ENCODE assay signal across 8 cellular contexts in genomic region chr2:28390857-28391563, GRCh38. TPM values are rescaled to one million over a fixed set of nuclear protein-coding genes. Genes with fewer than 3 reads are reported as not detected.
DNase-seq lines count a peak whose midpoint lies in the region; ATAC-seq, FAIRE-seq and TF ChIP-seq lines count a peak whose summit lies in the region.

No MANE protein-coding gene starts in this region.

- H3K27ac ChIP-seq in epithelial cell of prostate (peak overlapping the region; percentile 99), upper lobe of right lung (peak overlapping the region; percentile 99)

- TF ChIP-seq POLR2A in GM19193 (IDR thresholded peaks at IDR 0.05; ENCODE audit: extremely low read depth, insufficient read depth, insufficient read length), result peak; percentile 31

- H3K27ac Mint-ChIP-seq in CD14-positive monocyte, result peak overlapping the region in 6 of 7 donors; percentile 94 to 99 (median 98)

- no peaks in the 10 kb centered on the region for H3K9me3 ChIP-seq in mononuclear cell (ENCODE audit: low read depth, low read length)
- no peaks in the 10 kb centered on the region for H3K9me3 ChIP-seq in upper lobe of right lung

- TF ChIP-seq CTCF in CD14-positive monocyte (IDR thresholded peaks at IDR 0.05) (no peak), upper lobe of right lung (IDR thresholded peaks at IDR 0.05) (no peak)

- H3K27me3 ChIP-seq in mononuclear cell (ENCODE audit: insufficient read depth, low read length) (no peaks in the 10 kb centered on the region), upper lobe of right lung (no peaks in the 10 kb centered on the region)

- H3K4me1 ChIP-seq in mononuclear cell (ENCODE audit: insufficient read depth, low read length) (peaks cover 22% of the 10 kb centered on the region), upper lobe of right lung (no peaks in the 10 kb centered on the region)

- H3K27me3 Mint-ChIP-seq in CD14-positive monocyte (ENCODE audit: low read depth in 3 of 3), result peaks cover 1 to 5% (median 3%) of the 10 kb centered on the region in 3 donors

- H3K9me3 Mint-ChIP-seq in CD14-positive monocyte, result peaks cover 0 to 16% (median 0%) of the 10 kb centered on the region in 7 donors

- peak overlapping the region; percentile 95 for H3K4me3 ChIP-seq in mononuclear cell (ENCODE audit: low read length)
- peak overlapping the region; percentile 95 for H3K4me3 ChIP-seq in upper lobe of right lung

- intact Hi-C loops in CD14-positive monocyte (cut with micrococcal nuclease), result loop anchor here (2.0 to 10.0 kb wide), 6 partner anchors 30 to 684 kb away; partner anchors contain the start of genes BABAM2 (in 2 of the 2) and RBKS (in 2 of the 2)
- intact Hi-C loops in upper lobe of right lung (cut with DNase I), result no loop called here

- H3K4me1 Mint-ChIP-seq in CD14-positive monocyte, result peaks cover 17% of the 10 kb centered on the region

- no peak for FAIRE-seq in RCC 7860 (lab: Jason Lieb, UNC)

- H3K4me3 Mint-ChIP-seq in CD14-positive monocyte, result peak overlapping the region; percentile 90 to 92

- peak; percentile 6 for ATAC-seq in upper lobe of right lung

- H3K36me3 Mint-ChIP-seq in CD14-positive monocyte, result peaks cover 5 to 6% of the 10 kb centered on the region in 2 donors

- DNase-seq in CD14-positive monocyte (ENCODE audit: low spot score) (no peak), SW480 (ENCODE audit: low spot score) (peak; percentile 84), epithelial cell of prostate (ENCODE audit: low read depth, low spot score) (peak; percentile 46), upper lobe of right lung (peak; percentile 91), RCC 7860 (ENCODE audit: low spot score) (no peak)
- DNase-seq in stimulated activated CD4-positive, alpha-beta T cell treated with anti-CD3 and anti-CD28 coated beads, Interleukin-4, amount 100 ng/mL, for 24 hours, result no peak

- H3K36me3 ChIP-seq in upper lobe of right lung, result no peaks in the 10 kb centered on the region

RNA-seq across cellular contexts. Expression of gene FOSL2, which starts 1.6 kb away (rescaled TPM):
- 10 to 100 TPM; 24.8 to 28.6 TPM for polyA plus RNA-seq in CD14-positive monocyte
- total RNA-seq in mononuclear cell (171 TPM), upper lobe of right lung (123 TPM)

Comparison
In these comparisons a context has a peak if more than half of its experiments do, and no peak if none do; other contexts are left out.
1. DNase-seq: peak in SW480 (single experiment), epithelial cell of prostate (single experiment) and upper lobe of right lung (single experiment); none in CD14-positive monocyte (single experiment), RCC 7860 (single experiment) and stimulated activated CD4-positive, alpha-beta T cell treated with anti-CD3 and anti-CD28 coated beads, Interleukin-4, amount 100 ng/mL, for 24 hours (single experiment).